ENCODE assay signal across 1 cellular context in genomic region chr4:101345271-101345595, GRCh38.
TF ChIP-seq lines count a peak whose summit lies in the region.

No MANE protein-coding gene starts in this region.

TF ChIP-seq in IMR-90, 13 proteins besides CTCF, POLR2A, EP300 and RAD21 (continued from another document):
- no peak for TF ChIP-seq ELK1 (IDR thresholded peaks at IDR 0.05; ENCODE audit: borderline replicate concordance, low read depth, low read length)
- TF ChIP-seq USF2 (IDR thresholded peaks at IDR 0.05; ENCODE audit: low read depth, low read length): no peak
- TF ChIP-seq MAFK (IDR thresholded peaks at IDR 0.05; ENCODE audit: low read depth, low read length): no peak
- no peak for TF ChIP-seq CEBPB (IDR thresholded peaks at IDR 0.05; ENCODE audit: low read depth, low read length)
- no peak for TF ChIP-seq BHLHE40 (IDR thresholded peaks at IDR 0.05; ENCODE audit: low read depth, low read length)
- no peak for TF ChIP-seq RCOR1 (IDR thresholded peaks at IDR 0.05; ENCODE audit: insufficient replicate concordance, low read length)
- TF ChIP-seq MAZ (IDR thresholded peaks at IDR 0.05; ENCODE audit: borderline replicate concordance, low read depth, low read length): no peak
